28 cellular contexts compared by ENCODE assay signal in the genomic region with DNA sequence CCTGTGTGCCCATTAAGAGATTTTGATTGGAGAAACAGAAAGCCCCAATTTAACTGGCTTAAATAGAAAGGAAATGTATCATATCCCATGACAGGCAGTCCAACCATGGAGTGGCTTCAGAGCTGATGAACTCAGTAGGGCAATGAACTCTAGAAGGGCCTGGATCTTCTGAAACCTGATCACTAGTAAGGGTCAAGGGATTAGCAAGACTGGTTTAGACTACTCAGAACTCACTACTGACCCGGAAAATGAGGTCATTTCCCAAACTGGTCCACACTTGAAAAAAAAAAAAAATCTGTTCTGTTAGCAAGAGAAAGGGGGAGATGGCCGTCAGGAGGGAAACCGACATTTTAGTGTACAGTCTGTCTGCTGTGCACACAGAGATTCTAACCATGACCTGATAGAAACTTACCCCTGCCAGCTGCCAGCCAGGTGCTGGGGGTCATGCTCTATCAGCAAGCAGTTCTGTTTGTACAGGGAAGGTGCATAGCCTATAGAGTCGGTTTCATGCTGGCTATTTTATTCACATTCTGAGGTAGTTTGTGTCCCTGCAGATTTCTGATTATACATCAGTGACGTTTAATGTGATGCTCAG.
A peak's percentile ranks its signal among the peaks of the same experiment; 100 is the strongest.
DNase-seq lines count a peak whose midpoint lies in the region; ATAC-seq and TF ChIP-seq lines count a peak whose summit lies in the region.
"Had no signal": no experiment of that assay in that cellular context is flagged by ENCODE, and none has a peak within 500 bp of the region (broad histone marks: within the 10 kb centered on the region; RNA-seq: fewer than 3 reads in every experiment).

No MANE protein-coding gene starts in this region.

- no peak overlapping the region for H3K4me2 ChIP-seq in neuronal stem cell (ENCODE audit: insufficient read depth, low read length, poor library complexity, severe bottlenecking)

- H2BK120ac ChIP-seq in neuronal stem cell (ENCODE audit: low read depth, low read length): no peak overlapping the region

- no peak overlapping the region for H3K4me3 Mint-ChIP-seq in CD14-positive monocyte
- H3K4me3 Mint-ChIP-seq: activated naive CD8-positive, alpha-beta T cell; activated T-helper 1 cell treated with anti-CD3 and anti-CD28 coated beads, Interleukin-12 subunit alpha, Interleukin-12 subunit beta, Interleukin-2, Interleukin-4 antibody, amounts not matched to agents 30 ng/mL and 10 ng/mL and 1 ng/mL, durations not matched to agents 14 hours and 24 hours and 36 hours; CD4-positive, CD25-positive, alpha-beta regulatory T cell; natural killer cell; stimulated activated naive CD8-positive, alpha-beta T cell treated with anti-CD3 and anti-CD28 coated beads, Interleukin-15, Interleukin-2, amounts not matched to agents 100 ng/mL and 50 ng/mL, for 24 hours had no signal

- no peak overlapping the region for H3K4me3 ChIP-seq in neuronal stem cell (ENCODE audit: low read length in 2 of 2)
- H3K4me3 ChIP-seq: esophagus muscularis mucosa, gastrocnemius medialis, GM12878, prostate gland had no signal

- H3K27ac ChIP-seq in neuronal stem cell (replicated peaks; ENCODE audit: low read length): no peak overlapping the region
- H3K27ac ChIP-seq: esophagus muscularis mucosa, gastrocnemius medialis, prostate gland had no signal

- H3K18ac ChIP-seq in neuronal stem cell (ENCODE audit: low read length): no peak overlapping the region

- no peaks in the 10 kb centered on the region for H3K79me1 ChIP-seq in neuronal stem cell (ENCODE audit: low read depth, low read length)

- no peak overlapping the region for H4K8ac ChIP-seq in neuronal stem cell (ENCODE audit: low read depth, low read length)

- H2BK15ac ChIP-seq in neuronal stem cell (ENCODE audit: low read length): no peak overlapping the region

- no peaks in the 10 kb centered on the region for H3K36me3 ChIP-seq in neuronal stem cell (replicated peaks in 1 of 2; ENCODE audit: control insufficient read depth in 2 of 2, insufficient read depth in 2 of 2, low read length in 2 of 2)
- H3K36me3 ChIP-seq: esophagus muscularis mucosa, gastrocnemius medialis, prostate gland had no signal

- H2BK5ac ChIP-seq in neuronal stem cell (ENCODE audit: low read length): no peak overlapping the region

- DNase-seq in LHCN-M2 (ENCODE audit: low read depth): peak; percentile 67
- peak; percentile 79 for DNase-seq in SHP77 treated with DMSO at 0.1 percent for 48 hours (lab: John Stamatoyannopoulos, UW)
- DNase-seq in neuronal stem cell (ENCODE audit: low spot score): peak; percentile 9
- no peak for DNase-seq in hypothalamus (lab: John Stamatoyannopoulos, UW)
- no peak for DNase-seq in omental fat pad (ENCODE audit: low spot score)
- DNase-seq in occipital lobe (lab: John Stamatoyannopoulos, UW): no peak
- DNase-seq in CD14-positive monocyte (ENCODE audit: low spot score): no peak
- DNase-seq: CD4-positive, CD25-positive, alpha-beta regulatory T cell; effector memory CD4-positive, alpha-beta T cell; gastrocnemius medialis; GF-D8; H7; kidney glomerular epithelial cell; natural killer cell; NCI-H1930; NCI-H446; small intestine; stimulated activated CD4-positive, alpha-beta T cell treated with anti-CD3 and anti-CD28 coated beads, Interleukin-4, amount 100 ng/mL, for 24 hours; T-helper 1 cell; trophoblast cell had no signal

- H3K27me3 ChIP-seq in neuronal stem cell (ENCODE audit: control insufficient read depth in 3 of 3, insufficient read depth in 3 of 3, low read depth in 1 of 3, low read length in 3 of 3): no peaks in the 10 kb centered on the region
- H3K27me3 ChIP-seq: esophagus muscularis mucosa, gastrocnemius medialis had no signal

- no peaks in the 10 kb centered on the region for H3K4me1 Mint-ChIP-seq in CD14-positive monocyte
- H3K4me1 Mint-ChIP-seq: CD4-positive, CD25-positive, alpha-beta regulatory T cell; natural killer cell had no signal

- H3K27ac Mint-ChIP-seq in CD14-positive monocyte: no peak overlapping the region
- H3K27ac Mint-ChIP-seq: activated naive CD8-positive, alpha-beta T cell; activated T-helper 1 cell treated with anti-CD3 and anti-CD28 coated beads, Interleukin-12 subunit alpha, Interleukin-12 subunit beta, Interleukin-2, Interleukin-4 antibody, amounts not matched to agents 30 ng/mL and 10 ng/mL and 1 ng/mL, durations not matched to agents 14 hours and 24 hours and 36 hours; CD4-positive, CD25-positive, alpha-beta regulatory T cell; natural killer cell; stimulated activated naive CD8-positive, alpha-beta T cell treated with anti-CD3 and anti-CD28 coated beads, Interleukin-15, Interleukin-2, amounts not matched to agents 100 ng/mL and 50 ng/mL, for 24 hours had no signal

- peaks cover 4 to 32% (median 16%) of the 10 kb centered on the region in 7 donors for H3K9me3 Mint-ChIP-seq in CD14-positive monocyte
- H3K9me3 Mint-ChIP-seq: activated T-helper 1 cell treated with anti-CD3 and anti-CD28 coated beads, Interleukin-12 subunit alpha, Interleukin-12 subunit beta, Interleukin-2, Interleukin-4 antibody, amounts not matched to agents 30 ng/mL and 10 ng/mL and 1 ng/mL, durations not matched to agents 14 hours and 24 hours and 36 hours; natural killer cell; stimulated activated naive CD8-positive, alpha-beta T cell treated with anti-CD3 and anti-CD28 coated beads, Interleukin-15, Interleukin-2, amounts not matched to agents 100 ng/mL and 50 ng/mL, for 24 hours had no signal

- H2AK5ac ChIP-seq in neuronal stem cell (ENCODE audit: low read depth, low read length): no peak overlapping the region

- no peaks in the 10 kb centered on the region for H3K9me3 ChIP-seq in neuronal stem cell (replicated peaks in 1 of 2; ENCODE audit: control insufficient read depth in 2 of 2, insufficient read depth in 1 of 2, low read depth in 1 of 2, low read length in 2 of 2)
- H3K9me3 ChIP-seq: esophagus muscularis mucosa, gastrocnemius medialis, prostate gland had no signal

- no peak overlapping the region for H2AFZ ChIP-seq in neuronal stem cell (ENCODE audit: low read length)

- H3K14ac ChIP-seq in neuronal stem cell (ENCODE audit: low read length): no peak overlapping the region

- peak; percentile 57 for ATAC-seq in GM18870 (IDR thresholded peaks at IDR 0.05; ENCODE audit: unreplicated experiment)
- ATAC-seq in omental fat pad (ENCODE audit: low FRiP score): no peak
- ATAC-seq: GM12878, natural killer cell, Right ventricle myocardium inferior had no signal

- H3K36me3 Mint-ChIP-seq in CD14-positive monocyte: no peaks in the 10 kb centered on the region
- H3K36me3 Mint-ChIP-seq: activated naive CD8-positive, alpha-beta T cell; CD4-positive, CD25-positive, alpha-beta regulatory T cell; natural killer cell had no signal

- H3K23ac ChIP-seq in neuronal stem cell (ENCODE audit: low read depth, low read length, poor library complexity): no peak overlapping the region

- no peaks in the 10 kb centered on the region for H3K4me1 ChIP-seq in neuronal stem cell (ENCODE audit: control insufficient read depth in 2 of 2, insufficient read depth in 1 of 2, low read depth in 1 of 2, low read length in 2 of 2)
- H3K4me1 ChIP-seq: esophagus muscularis mucosa, prostate gland had no signal

- no peak overlapping the region for H4K91ac ChIP-seq in neuronal stem cell (ENCODE audit: low read depth, low read length, poor library complexity)

- no peaks in the 10 kb centered on the region for H3K27me3 Mint-ChIP-seq in CD14-positive monocyte (ENCODE audit: low read depth in 3 of 3)
- H3K27me3 Mint-ChIP-seq: activated naive CD8-positive, alpha-beta T cell; CD4-positive, CD25-positive, alpha-beta regulatory T cell; stimulated activated naive CD8-positive, alpha-beta T cell treated with anti-CD3 and anti-CD28 coated beads, Interleukin-15, Interleukin-2, amounts not matched to agents 100 ng/mL and 50 ng/mL, for 24 hours had no signal

- TF ChIP-seq CTCF in omental fat pad (IDR thresholded peaks at IDR 0.05): no peak
- no peak for TF ChIP-seq CTCF in CD14-positive monocyte (IDR thresholded peaks at IDR 0.05)

- WGBS in neuronal stem cell (ENCODE audit: extremely low coverage in 2 of 2, insufficient read length in 2 of 2, insufficient replicate concordance in 1 of 2), 2 donors: no CpG with 5 or more reads among the region's 5 CpGs

- H3K4ac ChIP-seq in neuronal stem cell (ENCODE audit: low read length): no peak overlapping the region

- no peak overlapping the region for H2BK12ac ChIP-seq in neuronal stem cell (ENCODE audit: low read length)

- no peak overlapping the region for H3K9ac ChIP-seq in neuronal stem cell (ENCODE audit: low read depth, low read length, poor library complexity)

- intact Hi-C loops in CD14-positive monocyte (cut with micrococcal nuclease): no loop called here

Comparison
In these comparisons a context has a peak if more than half of its experiments do, and no peak if none do; other contexts are left out.
1. DNase-seq: peak in LHCN-M2 (single experiment), SHP77 treated with DMSO at 0.1 percent for 48 hours (single experiment) and neuronal stem cell (single experiment); none in hypothalamus (0 of 51), omental fat pad (single experiment), occipital lobe (single experiment) and CD14-positive monocyte (single experiment).